1 cellular context compared by ENCODE assay signal in the genomic region with DNA sequence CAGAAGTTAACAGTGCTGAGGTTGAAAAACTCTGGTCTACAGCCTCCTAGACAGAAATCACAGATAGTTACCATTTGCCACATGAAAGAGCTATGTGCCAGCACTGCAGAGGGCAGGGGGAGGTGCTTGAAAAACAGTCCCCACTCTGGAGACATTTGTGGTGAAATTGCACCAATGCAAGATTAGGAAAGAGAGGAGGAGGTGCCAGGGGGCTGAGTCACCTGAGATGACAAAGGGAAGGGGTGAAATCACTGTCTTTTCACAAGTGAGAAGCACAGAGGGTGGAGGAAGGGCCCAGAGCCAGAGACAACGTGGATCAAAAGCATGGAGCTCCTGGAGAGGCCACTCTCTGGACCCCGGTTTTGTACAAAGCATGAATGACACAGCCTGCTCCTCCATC.
TF ChIP-seq lines count a peak whose summit lies in the region.

No MANE protein-coding gene starts in this region.

TF ChIP-seq in H1, 55 proteins besides CTCF, POLR2A, EP300 and RAD21:
- no peak for TF ChIP-seq MAFK (IDR thresholded peaks at IDR 0.05; ENCODE audit: low read depth, low read length)
- TF ChIP-seq KDM4A (IDR thresholded peaks at IDR 0.05; ENCODE audit: low read depth, low read length, severe bottlenecking): no peak
- no peak for TF ChIP-seq TEAD4 (IDR thresholded peaks at IDR 0.05; ENCODE audit: low read depth, low read length)
- TF ChIP-seq, protein P1, sequence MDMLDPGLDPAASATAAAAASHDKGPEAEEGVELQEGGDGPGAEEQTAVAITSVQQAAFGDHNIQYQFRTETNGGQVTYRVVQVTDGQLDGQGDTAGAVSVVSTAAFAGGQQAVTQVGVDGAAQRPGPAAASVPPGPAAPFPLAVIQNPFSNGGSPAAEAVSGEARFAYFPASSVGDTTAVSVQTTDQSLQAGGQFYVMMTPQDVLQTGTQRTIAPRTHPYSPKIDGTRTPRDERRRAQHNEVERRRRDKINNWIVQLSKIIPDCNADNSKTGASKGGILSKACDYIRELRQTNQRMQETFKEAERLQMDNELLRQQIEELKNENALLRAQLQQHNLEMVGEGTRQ (IDR thresholded peaks at IDR 0.05; ENCODE audit: low read length): no peak
- no peak for TF ChIP-seq SP4 (IDR thresholded peaks at IDR 0.05; ENCODE audit: low read length)
- TF ChIP-seq NANOG (IDR thresholded peaks at IDR 0.05; ENCODE audit: insufficient read depth, low read depth, low read length, poor library complexity, severe bottlenecking): no peak
- TF ChIP-seq CREB1 (IDR thresholded peaks at IDR 0.05): no peak
- TF ChIP-seq SIX5 (IDR thresholded peaks at IDR 0.05; ENCODE audit: low read depth, low read length): no peak
- no peak for TF ChIP-seq BCL11A (IDR thresholded peaks at IDR 0.05; ENCODE audit: low read depth in 2 of 2, low read length in 2 of 2)
- TF ChIP-seq SP1 (IDR thresholded peaks at IDR 0.05; ENCODE audit: low read depth, low read length): no peak
- TF ChIP-seq EZH2 (IDR thresholded peaks at IDR 0.05; ENCODE audit: low read depth, low read length, severe bottlenecking): no peak
- no peak for TF ChIP-seq RNF2 (IDR thresholded peaks at IDR 0.05; ENCODE audit: borderline replicate concordance, low read depth, low read length, missing control alignments, poor library complexity, severe bottlenecking)
- TF ChIP-seq TAF1 (IDR thresholded peaks at IDR 0.05; ENCODE audit: low read depth, low read length): no peak
- TF ChIP-seq GABPA (IDR thresholded peaks at IDR 0.05; ENCODE audit: borderline replicate concordance, insufficient read depth, low read length): no peak
- TF ChIP-seq FOSL1 (IDR thresholded peaks at IDR 0.05; ENCODE audit: insufficient read depth, low read depth, low read length): no peak
- no peak for TF ChIP-seq SAP30 (IDR thresholded peaks at IDR 0.05; ENCODE audit: insufficient read depth, insufficient replicate concordance, low read length)
TF ChIP-seq in H1: peak in this region for 0.
